8 cellular contexts compared by ENCODE assay signal in the genomic region with DNA sequence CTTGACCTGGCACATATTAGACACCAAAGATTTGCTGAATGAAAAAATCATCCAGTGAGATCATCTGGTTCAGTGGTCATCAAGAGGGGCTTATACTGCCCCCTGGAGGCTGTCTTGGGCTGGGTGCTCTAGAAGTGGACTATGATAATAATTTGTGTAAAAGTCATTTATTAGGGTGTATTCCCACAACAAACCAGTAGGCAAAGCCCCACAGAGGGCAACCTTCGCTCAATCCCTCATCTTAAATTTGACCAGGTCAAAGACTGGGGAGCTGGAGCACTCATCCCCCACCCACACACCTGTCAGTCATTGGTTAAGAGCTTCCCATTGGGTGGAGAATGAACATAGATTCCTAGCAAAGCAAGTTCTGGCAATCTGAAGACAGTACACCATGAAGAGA. TPM values are rescaled to one million over a fixed set of nuclear protein-coding genes. Genes with fewer than 3 reads are reported as not detected.
DNase-seq lines count a peak whose midpoint lies in the region; FAIRE-seq lines count a peak whose summit lies in the region.

No MANE protein-coding gene starts in this region.

- peak; percentile 8 for DNase-seq in NCI-H2171 treated with DMSO at 0.1 percent for 48 hours (lab: John Stamatoyannopoulos, UW)
- DNase-seq in NCI-H2171 (lab: John Stamatoyannopoulos, UW): no peak
- DNase-seq in HTR-8/SVneo (ENCODE audit: insufficient read length, low spot score): peak; percentile 25
- DNase-seq in adipocyte (ENCODE audit: low read depth): peak; percentile 43
- peak; percentile 63 to 68 for DNase-seq in lung microvascular endothelial cell (ENCODE audit: low read depth in 2 of 2)
- DNase-seq in NOMO-1 (lab: John Stamatoyannopoulos, UW; ENCODE audit: unreplicated experiment in 2 of 2): no peak
- no peak for DNase-seq in epidermal melanocyte (ENCODE audit: insufficient read length, low spot score)
- no peak for DNase-seq in cerebellum (ENCODE audit: low spot score)

- no peak overlapping the region for H3K9ac ChIP-seq in adipocyte (ENCODE audit: low read length)

- no peaks in the 10 kb centered on the region for H3K4me1 ChIP-seq in adipocyte (ENCODE audit: control insufficient read depth, insufficient read depth, low read length)

- H3K36me3 ChIP-seq in adipocyte (ENCODE audit: control insufficient read depth, insufficient read depth, low read length, severe bottlenecking): no peaks in the 10 kb centered on the region

- H3K4me3 ChIP-seq in adipocyte (ENCODE audit: low read length): no peak overlapping the region

- peaks cover 44% of the 10 kb centered on the region for H3K27me3 ChIP-seq in adipocyte (replicated peaks; ENCODE audit: control insufficient read depth, insufficient read depth, low read length)

- FAIRE-seq in HTR-8/SVneo (lab: Jason Lieb, UNC): no peak

- no peaks in the 10 kb centered on the region for H3K9me3 ChIP-seq in adipocyte (ENCODE audit: control insufficient read depth, low read length)

RNA-seq across cellular contexts. Expression of a gene that starts 20.0 kb away (rescaled TPM):
- total RNA-seq in lung microvascular endothelial cell: 4.1 and 4.8 TPM in 2 replicates
- 3.4 TPM for total RNA-seq in cerebellum

Comparison
In these comparisons a context has a peak if more than half of its experiments do, and no peak if none do; other contexts are left out.
1. DNase-seq: peak in NCI-H2171 treated with DMSO at 0.1 percent for 48 hours (single experiment), HTR-8/SVneo (single experiment), adipocyte (single experiment) and lung microvascular endothelial cell (2 of 2); none in NCI-H2171 (single experiment), NOMO-1 (0 of 2), epidermal melanocyte (single experiment) and cerebellum (single experiment).